In genomic region chr2:168037772-168038171, GRCh38 we compare ENCODE assay signal across 23 cellular contexts.
DNase-seq lines count a peak whose midpoint lies in the region; ATAC-seq and TF ChIP-seq lines count a peak whose summit lies in the region.
"Had no signal": no experiment of that assay in that cellular context is flagged by ENCODE, and none has a peak within 500 bp of the region (broad histone marks: within the 10 kb centered on the region; RNA-seq: fewer than 3 reads in every experiment).

No MANE protein-coding gene starts in this region.

- no peaks in the 10 kb centered on the region for H3K9me3 Mint-ChIP-seq in natural killer cell treated with Interleukin-12 subunit alpha and Interleukin-12 subunit beta and Interleukin-15 and Interleukin-18, amount 100 ng/mL, for 72 hours
- no peaks in the 10 kb centered on the region for H3K9me3 Mint-ChIP-seq in natural killer cell
- peaks cover 0 to 2% of the 10 kb centered on the region in 2 donors for H3K9me3 Mint-ChIP-seq in stimulated activated naive B cell treated with anti-CD40 and anti-IgM and Interleukin-4, amounts not matched to agents 10 μg/mL and 1 μg/mL and 100 μg/mL, for 72 hours
- H3K9me3 Mint-ChIP-seq in activated CD8-positive, alpha-beta memory T cell treated with anti-CD3 and anti-CD28 coated beads, Interleukin-2, amount 10 ng/mL, durations not matched to agents 7 days and 5 days (ENCODE audit: low read depth) = no peaks in the 10 kb centered on the region
- H3K9me3 Mint-ChIP-seq: CD4-positive, alpha-beta memory T cell had no signal

- H3K4me3 ChIP-seq in astrocyte of the spinal cord (ENCODE audit: low read depth, low read length) = no peak overlapping the region
- H3K4me3 ChIP-seq: BLaER1, SJSA1 had no signal

- CTCF ChIA-PET in activated CD8-positive, alpha-beta memory T cell treated with anti-CD3 and anti-CD28 coated beads, Interleukin-2, amount 10 ng/mL, durations not matched to agents 7 days and 5 days (lab: Charles Lee) = no interaction called here

- no peak for ATAC-seq in natural killer cell treated with Interleukin-12 subunit alpha and Interleukin-12 subunit beta and Interleukin-15 and Interleukin-18, amount 100 ng/mL, for 72 hours
- ATAC-seq in natural killer cell = no peak
- no peak for ATAC-seq in stimulated activated naive B cell treated with anti-CD40 and anti-IgM and Interleukin-4, amounts not matched to agents 10 μg/mL and 1 μg/mL and 100 μg/mL, for 72 hours (replicated peaks)
- no peak for ATAC-seq in activated CD8-positive, alpha-beta memory T cell treated with anti-CD3 and anti-CD28 coated beads, Interleukin-2, amount 10 ng/mL, durations not matched to agents 7 days and 5 days
- ATAC-seq: Right ventricle myocardium inferior had no signal

- H3K4me3 Mint-ChIP-seq in natural killer cell treated with Interleukin-12 subunit alpha and Interleukin-12 subunit beta and Interleukin-15 and Interleukin-18, amount 100 ng/mL, for 72 hours = peak overlapping the region; percentile 12
- no peak overlapping the region for H3K4me3 Mint-ChIP-seq in natural killer cell
- peak overlapping the region in 1 of 2 donors; percentile 17 for H3K4me3 Mint-ChIP-seq in stimulated activated naive B cell treated with anti-CD40 and anti-IgM and Interleukin-4, amounts not matched to agents 10 μg/mL and 1 μg/mL and 100 μg/mL, for 72 hours
- no peak overlapping the region for H3K4me3 Mint-ChIP-seq in activated CD8-positive, alpha-beta memory T cell treated with anti-CD3 and anti-CD28 coated beads, Interleukin-2, amount 10 ng/mL, durations not matched to agents 7 days and 5 days
- H3K4me3 Mint-ChIP-seq: CD4-positive, alpha-beta memory T cell had no signal

- no peaks in the 10 kb centered on the region for H3K27me3 Mint-ChIP-seq in natural killer cell treated with Interleukin-12 subunit alpha and Interleukin-12 subunit beta and Interleukin-15 and Interleukin-18, amount 100 ng/mL, for 72 hours
- H3K27me3 Mint-ChIP-seq in natural killer cell (ENCODE audit: low read depth in 2 of 2) = no peaks in the 10 kb centered on the region
- no peaks in the 10 kb centered on the region for H3K27me3 Mint-ChIP-seq in stimulated activated naive B cell treated with anti-CD40 and anti-IgM and Interleukin-4, amounts not matched to agents 10 μg/mL and 1 μg/mL and 100 μg/mL, for 72 hours
- no peaks in the 10 kb centered on the region for H3K27me3 Mint-ChIP-seq in activated CD8-positive, alpha-beta memory T cell treated with anti-CD3 and anti-CD28 coated beads, Interleukin-2, amount 10 ng/mL, durations not matched to agents 7 days and 5 days
- H3K27me3 Mint-ChIP-seq: CD4-positive, alpha-beta memory T cell had no signal

- in situ Hi-C loops in astrocyte of the spinal cord (cut with HindIII; ENCODE audit: low sequenced_read_pairs) (no loop called here), KBM-7 (cut with MboI; ENCODE audit: low pct_unique_long_range_greater_than_20kb, low sequenced_read_pairs) (no loop called here)

- TF ChIP-seq CTCF in natural killer cell (IDR thresholded peaks at IDR 0.05) (no peak), astrocyte of the spinal cord (IDR thresholded peaks at IDR 0.05; ENCODE audit: low read depth, low read length) (no peak)

- H3K27ac Mint-ChIP-seq in natural killer cell treated with Interleukin-12 subunit alpha and Interleukin-12 subunit beta and Interleukin-15 and Interleukin-18, amount 100 ng/mL, for 72 hours = peak overlapping the region in 1 of 2 donors; percentile 27
- H3K27ac Mint-ChIP-seq in natural killer cell = no peak overlapping the region
- H3K27ac Mint-ChIP-seq in stimulated activated naive B cell treated with anti-CD40 and anti-IgM and Interleukin-4, amounts not matched to agents 10 μg/mL and 1 μg/mL and 100 μg/mL, for 72 hours = peak overlapping the region; percentile 85
- H3K27ac Mint-ChIP-seq in activated CD8-positive, alpha-beta memory T cell treated with anti-CD3 and anti-CD28 coated beads, Interleukin-2, amount 10 ng/mL, durations not matched to agents 7 days and 5 days = no peak overlapping the region

- no peak for DNase-seq in natural killer cell treated with Interleukin-12 subunit alpha and Interleukin-12 subunit beta and Interleukin-15 and Interleukin-18, amount 100 ng/mL, for 72 hours (ENCODE audit: low spot score)
- no peak for DNase-seq in natural killer cell
- peak; percentile 33 for DNase-seq in astrocyte of the spinal cord (ENCODE audit: low read depth, low spot score)
- peak; percentile 37 for DNase-seq in fibroblast of peridontal ligament (ENCODE audit: extremely low read depth)
- no peak for DNase-seq in stimulated activated naive B cell treated with anti-CD40 and anti-IgM and Interleukin-4, amounts not matched to agents 10 μg/mL and 1 μg/mL and 100 μg/mL, for 72 hours
- no peak for DNase-seq in effector CD4-positive, alpha-beta T cell
- DNase-seq in KBM-7 = no peak
- DNase-seq in activated CD8-positive, alpha-beta memory T cell treated with anti-CD3 and anti-CD28 coated beads, Interleukin-2, amount 10 ng/mL, durations not matched to agents 7 days and 5 days = no peak
- DNase-seq: ACHN; CD4-positive, alpha-beta memory T cell; DMS153; H7; MV-4-11; NCI-H1105 treated with DMSO at 0.1 percent for 48 hours; NCI-H2029 treated with DMSO at 0.1 percent for 48 hours; NCI-H226; NCI-H524; NCI-H774; NK-92 treated with Interleukin-12 subunit alpha and Interleukin-12 subunit beta, amount 100 ng/mL, for 24 hours; OCI-M1 had no signal

- H3K4me1 Mint-ChIP-seq in natural killer cell treated with Interleukin-12 subunit alpha and Interleukin-12 subunit beta and Interleukin-15 and Interleukin-18, amount 100 ng/mL, for 72 hours (ENCODE audit: low read depth in 2 of 2) = peaks cover 18 to 43% of the 10 kb centered on the region in 2 donors
- H3K4me1 Mint-ChIP-seq in natural killer cell = peaks cover 49 to 56% of the 10 kb centered on the region in 2 donors
- peaks cover 33 to 65% of the 10 kb centered on the region in 2 donors for H3K4me1 Mint-ChIP-seq in stimulated activated naive B cell treated with anti-CD40 and anti-IgM and Interleukin-4, amounts not matched to agents 10 μg/mL and 1 μg/mL and 100 μg/mL, for 72 hours
- peaks cover 31% of the 10 kb centered on the region for H3K4me1 Mint-ChIP-seq in activated CD8-positive, alpha-beta memory T cell treated with anti-CD3 and anti-CD28 coated beads, Interleukin-2, amount 10 ng/mL, durations not matched to agents 7 days and 5 days

- H3K36me3 Mint-ChIP-seq in natural killer cell treated with Interleukin-12 subunit alpha and Interleukin-12 subunit beta and Interleukin-15 and Interleukin-18, amount 100 ng/mL, for 72 hours = peaks cover under 1% of the 10 kb centered on the region
- H3K36me3 Mint-ChIP-seq in natural killer cell = no peaks in the 10 kb centered on the region
- H3K36me3 Mint-ChIP-seq in stimulated activated naive B cell treated with anti-CD40 and anti-IgM and Interleukin-4, amounts not matched to agents 10 μg/mL and 1 μg/mL and 100 μg/mL, for 72 hours = peaks cover 13 to 31% of the 10 kb centered on the region in 2 donors
- peaks cover 22% of the 10 kb centered on the region for H3K36me3 Mint-ChIP-seq in activated CD8-positive, alpha-beta memory T cell treated with anti-CD3 and anti-CD28 coated beads, Interleukin-2, amount 10 ng/mL, durations not matched to agents 7 days and 5 days

- intact Hi-C loops in natural killer cell (cut with micrococcal nuclease) = no loop called here

Comparison
In these comparisons a context has a peak if more than half of its experiments do, and no peak if none do; other contexts are left out.
1. DNase-seq: peak in astrocyte of the spinal cord (single experiment) and fibroblast of peridontal ligament (single experiment); none in natural killer cell treated with Interleukin-12 subunit alpha and Interleukin-12 subunit beta and Interleukin-15 and Interleukin-18, amount 100 ng/mL, for 72 hours (single experiment), natural killer cell (single experiment), stimulated activated naive B cell treated with anti-CD40 and anti-IgM and Interleukin-4, amounts not matched to agents 10 μg/mL and 1 μg/mL and 100 μg/mL, for 72 hours (single experiment), effector CD4-positive, alpha-beta T cell (single experiment), KBM-7 (single experiment) and activated CD8-positive, alpha-beta memory T cell treated with anti-CD3 and anti-CD28 coated beads, Interleukin-2, amount 10 ng/mL, durations not matched to agents 7 days and 5 days (single experiment).